1 cellular context compared by ENCODE assay signal in the genomic region with DNA sequence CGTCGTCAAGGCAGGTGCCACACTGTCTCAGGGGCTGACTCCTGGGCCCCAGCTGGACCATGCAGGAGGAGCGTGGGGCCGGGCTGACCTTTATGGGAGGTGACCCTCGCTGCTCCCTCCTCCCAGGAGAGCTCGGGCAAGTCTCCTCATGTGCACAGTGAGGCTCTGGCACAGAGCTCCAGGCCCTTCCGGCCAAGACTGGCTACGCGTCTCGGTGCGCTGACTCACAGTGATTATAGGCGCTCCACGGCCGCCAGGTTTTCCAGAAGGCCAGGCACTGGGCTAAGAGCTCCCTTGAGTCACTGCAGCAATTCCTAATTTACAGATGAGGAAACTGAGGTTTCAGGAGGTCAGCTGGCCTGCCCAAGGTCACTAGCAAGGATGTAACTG.
TF ChIP-seq lines count a peak whose summit lies in the region.

No MANE protein-coding gene starts in this region.

TF ChIP-seq in K562, 482 proteins besides CTCF, POLR2A, EP300 and RAD21 (continued from another document):
- TF ChIP-seq, protein P1, sequence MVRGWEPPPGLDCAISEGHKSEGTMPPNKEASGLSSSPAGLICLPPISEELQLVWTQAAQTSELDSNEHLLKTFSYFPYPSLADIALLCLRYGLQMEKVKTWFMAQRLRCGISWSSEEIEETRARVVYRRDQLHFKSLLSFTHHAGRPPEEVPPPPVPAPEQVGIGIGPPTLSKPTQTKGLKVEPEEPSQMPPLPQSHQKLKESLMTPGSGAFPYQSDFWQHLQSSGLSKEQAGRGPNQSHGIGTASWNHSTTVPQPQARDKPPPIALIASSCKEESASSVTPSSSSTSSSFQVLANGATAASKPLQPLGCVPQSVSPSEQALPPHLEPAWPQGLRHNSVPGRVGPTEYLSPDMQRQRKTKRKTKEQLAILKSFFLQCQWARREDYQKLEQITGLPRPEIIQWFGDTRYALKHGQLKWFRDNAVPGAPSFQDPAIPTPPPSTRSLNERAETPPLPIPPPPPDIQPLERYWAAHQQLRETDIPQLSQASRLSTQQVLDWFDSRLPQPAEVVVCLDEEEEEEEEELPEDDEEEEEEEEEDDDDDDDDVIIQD (CRISPR knock-in tag; IDR thresholded peaks at IDR 0.05) = no peak
- TF ChIP-seq TBL1XR1 (IDR thresholded peaks at IDR 0.05; ENCODE audit: low read length in 2 of 2) (no peak), ZNF57 (CRISPR knock-in tag; IDR thresholded peaks at IDR 0.05) (no peak), HNRNPLL (IDR thresholded peaks at IDR 0.05; ENCODE audit: low read depth, low read length, poor library complexity, severe bottlenecking) (no peak)
